8 cellular contexts compared by ENCODE assay signal in the genomic region with DNA sequence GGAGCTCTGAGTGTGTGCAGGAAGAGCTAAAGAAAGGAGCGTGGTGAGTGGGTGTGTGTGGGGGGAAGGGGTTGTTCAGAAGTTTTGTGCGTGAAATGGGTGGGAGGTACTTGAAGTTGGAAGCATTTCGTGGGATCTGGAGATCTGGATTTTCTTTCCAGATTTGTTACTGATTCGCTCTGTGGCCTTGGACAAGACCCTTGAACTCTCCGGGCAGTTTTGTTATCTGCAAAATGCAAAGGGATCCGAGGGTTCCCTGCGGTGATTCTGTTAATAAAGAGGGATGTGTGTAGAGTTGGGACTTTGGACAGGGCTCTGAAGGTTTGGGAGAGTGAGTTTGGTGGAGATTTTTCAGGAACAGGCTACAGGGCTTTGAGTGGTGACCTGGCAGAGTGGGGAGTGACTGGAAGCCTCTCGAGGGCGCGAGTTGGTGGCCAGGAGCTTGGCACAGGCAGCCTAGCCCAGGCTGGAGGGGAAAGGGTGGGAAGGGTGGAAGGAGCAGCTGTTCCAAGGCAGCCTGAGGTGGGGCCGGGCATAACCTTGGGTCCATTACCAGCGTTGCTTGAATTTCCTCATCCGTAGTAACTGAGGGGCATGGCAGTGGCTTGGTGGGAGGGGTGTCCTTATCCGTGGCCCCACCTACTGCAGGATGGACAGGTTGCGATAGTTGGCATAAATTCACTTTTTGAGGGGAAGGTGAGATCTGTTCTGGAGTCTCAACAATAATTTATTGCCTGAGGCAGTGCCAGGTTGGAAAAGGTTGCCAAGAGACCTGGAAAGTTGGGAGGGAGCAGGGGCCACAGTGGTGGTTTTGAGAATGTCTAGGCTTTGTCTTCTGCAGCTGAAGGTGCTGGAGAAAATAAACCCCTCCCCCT. TPM values are rescaled to one million over a fixed set of nuclear protein-coding genes. Genes with fewer than 3 reads are reported as not detected.
DNase-seq lines count a peak whose midpoint lies in the region; ATAC-seq and TF ChIP-seq lines count a peak whose summit lies in the region.

No MANE protein-coding gene starts in this region.

- no peak for TF ChIP-seq CTCF in DND-41 (IDR thresholded peaks at IDR 0.05; ENCODE audit: borderline replicate concordance, extremely low read depth, low read length, poor library complexity, severe bottlenecking)
- no peak for TF ChIP-seq CTCF in lower lobe of right lung (IDR thresholded peaks at IDR 0.05)

- H3K9me3 ChIP-seq in DND-41 (ENCODE audit: insufficient read depth, low read length, severe bottlenecking), result no peaks in the 10 kb centered on the region
- H3K9me3 ChIP-seq in lower lobe of right lung, result no peaks in the 10 kb centered on the region

- H2AFZ ChIP-seq in DND-41 (ENCODE audit: low read depth, low read length), result no peak overlapping the region

- peak overlapping the region; percentile 75 to 98; a peak in 3 of 4 replicates for H3K4me3 ChIP-seq in DND-41 (ENCODE audit: low read depth in 1 of 2, low read length in 2 of 2)
- H3K4me3 ChIP-seq in lower lobe of right lung, result peak overlapping the region; percentile 83

- H3K27me3 ChIP-seq in DND-41 (ENCODE audit: insufficient read depth, low read length, poor library complexity), result no peaks in the 10 kb centered on the region
- no peaks in the 10 kb centered on the region for H3K27me3 ChIP-seq in lower lobe of right lung (ENCODE audit: low read depth)

- intact Hi-C loops in lower lobe of right lung (cut with DNase I), result no loop called here

- H3K4me1 ChIP-seq in DND-41 (ENCODE audit: insufficient read depth, low read length) (peaks cover 46% of the 10 kb centered on the region), lower lobe of right lung (peaks cover 59% of the 10 kb centered on the region)

- peak overlapping the region; percentile 62; the same call in 1 of the 2 replicates for H3K27ac ChIP-seq in DND-41 (ENCODE audit: low read length)
- peak overlapping the region; percentile 72 for H3K27ac ChIP-seq in caudate nucleus (ENCODE audit: low read depth, low read length)
- H3K27ac ChIP-seq in lower lobe of right lung, result peak overlapping the region; percentile 88

- H3K4me2 ChIP-seq in DND-41 (ENCODE audit: insufficient read depth, low read length), result peak overlapping the region; percentile 84

- ATAC-seq in DND-41 (ENCODE audit: insufficient read depth, low read depth), result no peak
- ATAC-seq in lower lobe of right lung, result peak in 1 of 2 donors; percentile 4
- ATAC-seq in GM19455 (IDR thresholded peaks at IDR 0.05; ENCODE audit: unreplicated experiment), result no peak
- ATAC-seq in HG03025 (IDR thresholded peaks at IDR 0.05; ENCODE audit: low FRiP score, unreplicated experiment), result no peak

- H4K20me1 ChIP-seq in DND-41 (ENCODE audit: insufficient read depth, low read length), result peaks cover 54% of the 10 kb centered on the region

- DNase-seq in DND-41, result no peak
- DNase-seq in NCI-H2029 (lab: John Stamatoyannopoulos, UW), result peak; percentile 84
- DNase-seq in caudate nucleus (lab: John Stamatoyannopoulos, UW), result peak in 19 of 61 donors; percentile 6 to 68 (median 27)
- DNase-seq in lower lobe of right lung, result peak; percentile 63
- DNase-seq in ureter (ENCODE audit: low spot score), result peak; percentile 81
- DNase-seq in NCI-H510A treated with DMSO at 0.1 percent for 48 hours (lab: John Stamatoyannopoulos, UW), result no peak

- H3K79me2 ChIP-seq in DND-41 (ENCODE audit: insufficient read depth, low read length), result peaks cover 71% of the 10 kb centered on the region

- peak overlapping the region; percentile 90 for H3K9ac ChIP-seq in DND-41 (ENCODE audit: low read depth, low read length)

- peaks cover 8% of the 10 kb centered on the region; the same call in 1 of the 2 replicates for H3K36me3 ChIP-seq in DND-41 (ENCODE audit: insufficient read depth, low read length)
- no peaks in the 10 kb centered on the region for H3K36me3 ChIP-seq in lower lobe of right lung

RNA-seq across cellular contexts. Expression of gene ACTN4, which starts 2.1 kb away (rescaled TPM):
- total RNA-seq in lower lobe of right lung (454 TPM), ureter (656 TPM)

RNA-seq across cellular contexts. Expression of gene EIF3K, which starts 30.6 kb away (rescaled TPM):
- total RNA-seq in lower lobe of right lung, result 229 TPM
- total RNA-seq in ureter, result 322 TPM

RNA-seq across cellular contexts. Expression of gene MAP4K1, which starts 31.8 kb away (rescaled TPM):
- total RNA-seq in lower lobe of right lung (11.4 TPM), ureter (9.0 TPM)

Comparison
In these comparisons a context has a peak if more than half of its experiments do, and no peak if none do; other contexts are left out.
1. DNase-seq: peak in NCI-H2029 (single experiment), lower lobe of right lung (single experiment) and ureter (single experiment); none in DND-41 (single experiment) and NCI-H510A treated with DMSO at 0.1 percent for 48 hours (single experiment).
2. Peak in every context shown above with its lines, with median percentiles within 50 percentile points of each other: H3K27ac ChIP-seq.